In genomic region chr1:226063362-226064167, GRCh38 we compare ENCODE assay signal across 8 cellular contexts. TPM values are rescaled to one million over a fixed set of nuclear protein-coding genes. Genes with fewer than 3 reads are reported as not detected.
DNase-seq lines count a peak whose midpoint lies in the region; ATAC-seq, FAIRE-seq and TF ChIP-seq lines count a peak whose summit lies in the region.

No MANE protein-coding gene starts in this region.

- intact Hi-C loops in HepG2 (cut with micrococcal nuclease; ENCODE audit: unreplicated experiment): loop anchor here (2.0 to 5.0 kb wide), 3 partner anchors 36 to 65 kb away; partner anchors contain the start of gene SDE2

- POLR2A ChIA-PET in HepG2 (lab: Yijun Ruan, JAX): interaction anchor here (0.9 to 3.9 kb wide), 11 partner anchors 10 to 286 kb away, joined by 3 to 45 read pairs (median 11); partner anchors contain the start of genes SDE2 and SRP9

- peaks cover 79% of the 10 kb centered on the region for H3K79me2 ChIP-seq in DND-41 (ENCODE audit: insufficient read depth, low read length)
- peaks cover 59% of the 10 kb centered on the region for H3K79me2 ChIP-seq in HepG2 (ENCODE audit: insufficient read depth, low read length)

- no peak for TF ChIP-seq POLR2A in HepG2 (IDR thresholded peaks at IDR 0.05; ENCODE audit: insufficient read depth in 1 of 2, low read depth in 2 of 2, low read length in 2 of 2)

- peak overlapping the region; percentile 91 for H3K9ac ChIP-seq in DND-41 (ENCODE audit: low read depth, low read length)
- peak overlapping the region; percentile 96 for H3K9ac ChIP-seq in HepG2 (ENCODE audit: insufficient read depth, low read depth, low read length)

- WGBS in HepG2 (ENCODE audit: low lambda C conversion rate): under 1% methylated on average over 34 of the region's 37 CpGs

- H3K27ac ChIP-seq in DND-41 (ENCODE audit: low read length) (peak overlapping the region; percentile 97), HepG2 (ENCODE audit: extremely low read length, insufficient read depth, low read length) (peak overlapping the region; percentile 99)

- no peak for TF ChIP-seq RAD21 in HepG2 (CRISPR knock-in tag; IDR thresholded peaks at IDR 0.05)

- CTCF ChIA-PET in HepG2 (lab: Yijun Ruan, JAX; ENCODE audit: low intra/inter-chr PET ratio, low total read pairs): interaction anchor here (1.5 to 3.3 kb wide), 2 partner anchors 58 to 77 kb away, joined by 3 to 32 read pairs; no protein-coding TSS in a partner anchor

- no peak for FAIRE-seq in HepG2 (lab: Jason Lieb, UNC)

- TSS peak; percentile 50 for BruUV-seq in HepG2 (replicated peaks; lab: Mats Ljungman, UMichigan)

- H3K9me3 ChIP-seq in DND-41 (ENCODE audit: insufficient read depth, low read length, severe bottlenecking) (no peaks in the 10 kb centered on the region), HepG2 (ENCODE audit: low read length) (no peaks in the 10 kb centered on the region)

- H3K36me3 ChIP-seq in DND-41 (ENCODE audit: insufficient read depth, low read length): peaks cover 44% of the 10 kb centered on the region
- peaks cover 6 to 32% of the 10 kb centered on the region in 2 experiments for H3K36me3 ChIP-seq in HepG2 (replicated peaks in 1 of 2; ENCODE audit: control insufficient read depth in 1 of 2, insufficient read depth in 2 of 2, low read length in 2 of 2)

- H4K20me1 ChIP-seq in DND-41 (ENCODE audit: insufficient read depth, low read length) (peaks cover 51% of the 10 kb centered on the region), HepG2 (ENCODE audit: insufficient read depth, low read length) (peaks cover 52% of the 10 kb centered on the region)

- TF ChIP-seq EP300 in HepG2 (IDR thresholded peaks at IDR 0.05; ENCODE audit: low read depth in 2 of 2, low read length in 2 of 2) (no peak), HepG2 (CRISPR knock-in tag; IDR thresholded peaks at IDR 0.05; ENCODE audit: borderline replicate concordance) (no peak)

- H2AFZ ChIP-seq in DND-41 (ENCODE audit: low read depth, low read length): no peak overlapping the region; the same call in 1 of the 2 replicates
- no peak overlapping the region for H2AFZ ChIP-seq in HepG2 (ENCODE audit: low read length)

- peak; percentile 49 for DNase-seq in DND-41
- DNase-seq in LNCaP clone FGC (ENCODE audit: low read depth): no peak
- peak; percentile 30 for DNase-seq in activated CD4-positive, CD25-positive, alpha-beta regulatory T cell treated with anti-CD3 and anti-CD28 coated beads, Interleukin-2, amount 50 U/mL, for 16 hours (ENCODE audit: low read depth, low spot score)
- DNase-seq in choroid plexus epithelial cell (ENCODE audit: low read depth): peak; percentile 47
- peak; percentile 12 for DNase-seq in HepG2 (ENCODE audit: low spot score)
- DNase-seq in stimulated activated CD4-positive, alpha-beta T cell treated with anti-CD3 and anti-CD28 coated beads, TNF-alpha, amount 100 ng/mL, for 4 hours (ENCODE audit: low read depth in 3 of 3): peak; percentile 15 to 25 (median 18)
- DNase-seq in GM19238 (ENCODE audit: insufficient read length, low spot score): no peak

- peak overlapping the region; percentile 78 to 91 for H3K4me3 ChIP-seq in DND-41 (ENCODE audit: low read depth in 1 of 2, low read length in 2 of 2)
- H3K4me3 ChIP-seq in LNCaP clone FGC (ENCODE audit: low read depth, low read length): peak overlapping the region; percentile 64
- peak overlapping the region; percentile 89 for H3K4me3 ChIP-seq in choroid plexus epithelial cell (ENCODE audit: low read depth, low read length)
- H3K4me3 ChIP-seq in HepG2 (replicated peaks in 1 of 3; ENCODE audit: insufficient read depth in 1 of 3, low read depth in 2 of 3, low read length in 3 of 3): peak overlapping the region; percentile 89 to 97 (median 95)

- in situ Hi-C loops in HepG2 (cut with HindIII; ENCODE audit: extremely low pct_ligation_motif_present, low pct_unique_long_range_greater_than_20kb): no loop called here

- peaks cover 50% of the 10 kb centered on the region for H3K4me1 ChIP-seq in DND-41 (ENCODE audit: insufficient read depth, low read length)
- peaks cover 39% of the 10 kb centered on the region for H3K4me1 ChIP-seq in HepG2 (ENCODE audit: insufficient read depth, low read length)

- H3K27me3 ChIP-seq in DND-41 (ENCODE audit: insufficient read depth, low read length, poor library complexity): no peaks in the 10 kb centered on the region
- no peaks in the 10 kb centered on the region; a peak in 1 of 5 replicates for H3K27me3 ChIP-seq in HepG2 (ENCODE audit: control insufficient read depth in 1 of 2, insufficient read depth in 2 of 2, low read length in 2 of 2)

- H3K4me2 ChIP-seq in DND-41 (ENCODE audit: insufficient read depth, low read length): peak overlapping the region; percentile 72
- peak overlapping the region; percentile 78 for H3K4me2 ChIP-seq in HepG2 (ENCODE audit: low read depth, low read length)

- no peak for TF ChIP-seq CTCF in DND-41 (IDR thresholded peaks at IDR 0.05; ENCODE audit: borderline replicate concordance, extremely low read depth, low read length, poor library complexity, severe bottlenecking)
- TF ChIP-seq CTCF in LNCaP clone FGC (IDR thresholded peaks at IDR 0.05; ENCODE audit: control insufficient read depth, extremely low read depth, insufficient read depth): no peak
- no peak for TF ChIP-seq CTCF in choroid plexus epithelial cell (conservative IDR thresholded peaks at IDR 0.05; ENCODE audit: low read depth, low read length)
- TF ChIP-seq CTCF in HepG2 (CRISPR knock-in tag; IDR thresholded peaks at IDR 0.05): no peak

- ATAC-seq in DND-41 (ENCODE audit: insufficient read depth, low read depth) (no peak), GM21515 (IDR thresholded peaks at IDR 0.05; ENCODE audit: unreplicated experiment) (peak; percentile 8), HepG2 (no peak)

TF ChIP-seq in HepG2, 621 proteins besides CTCF, POLR2A, EP300 and RAD21 (continues in another document):
- TF ChIP-seq GABPA (IDR thresholded peaks at IDR 0.05; ENCODE audit: low read depth, low read length) (no peak), GABPA (CRISPR knock-in tag; IDR thresholded peaks at IDR 0.05; ENCODE audit: low read depth) (no peak), SIN3A (IDR thresholded peaks at IDR 0.05; ENCODE audit: borderline replicate concordance, low read depth, low read length) (0 out of 2 replicates have a peak, but pooled peaks have one; percentile 43), MBD4 (IDR thresholded peaks at IDR 0.05; ENCODE audit: borderline replicate concordance, low read length) (no peak), HES4 (CRISPR knock-in tag; IDR thresholded peaks at IDR 0.05; ENCODE audit: borderline replicate concordance) (no peak), HOXA5 (CRISPR knock-in tag; IDR thresholded peaks at IDR 0.05) (0 out of 2 replicates have a peak, but pooled peaks have one; percentile 5), HHEX (CRISPR knock-in tag; IDR thresholded peaks at IDR 0.05) (no peak), HNRNPL (IDR thresholded peaks at IDR 0.05; ENCODE audit: low read depth, low read length) (0 out of 2 replicates have a peak, but pooled peaks have one; percentile 8), ELF4 (CRISPR knock-in tag; IDR thresholded peaks at IDR 0.05; ENCODE audit: borderline replicate concordance) (0 out of 2 replicates have a peak, but pooled peaks have one; percentile 47), HMGXB4 (CRISPR knock-in tag; IDR thresholded peaks at IDR 0.05; ENCODE audit: borderline replicate concordance in 1 of 2, low read depth in 1 of 2) (peak in 1 of 2 experiments; percentile 38; a peak in 1 of 4 replicates), DBP (CRISPR knock-in tag; IDR thresholded peaks at IDR 0.05; ENCODE audit: not compliant biosample characterization) (no peak)

RNA-seq across cellular contexts. Expression of gene H3-3A, which starts 1.0 kb away (rescaled TPM):
- total RNA-seq in HepG2 (2016; rRNA removed; fragmentation: Illumina TruSeq; extraction: Trizol): 221 and 312 TPM in 2 replicates
- total RNA-seq in HepG2 (2016; cell fraction: cytosol; rRNA removed; fragmentation: Illumina TruSeq; extraction: Trizol; ENCODE audit: low read depth): 48.7 and 49.7 TPM in 2 replicates
- total RNA-seq in HepG2 (2016; cell fraction: insoluble cytoplasmic fraction; rRNA removed; fragmentation: Illumina TruSeq; extraction: Trizol): 221 and 332 TPM in 2 replicates
- 115 and 120 TPM in 2 replicates for total RNA-seq in HepG2 (2016; cell fraction: membrane; rRNA removed; fragmentation: Illumina TruSeq; extraction: Trizol)
- total RNA-seq in HepG2 (2016; cell fraction: nucleus; rRNA removed; fragmentation: Illumina TruSeq; extraction: Trizol): 113 and 117 TPM in 2 replicates
- 244 and 320 TPM in 2 replicates for polyA plus RNA-seq in HepG2 (2011; rRNA removed)
- polyA plus RNA-seq in HepG2 (2011; cell fraction: cytosol; rRNA removed): 305 and 322 TPM in 2 replicates
- 46.1 and 49.0 TPM in 2 replicates for polyA plus RNA-seq in HepG2 (2011; cell fraction: nucleus; rRNA removed)
- 222 and 335 TPM in 2 replicates for polyA plus RNA-seq in HepG2 (2012)
- 115 and 127 TPM in 2 replicates for polyA plus RNA-seq in HepG2 (2016; cell fraction: cytosol; fragmentation: Illumina TruSeq; extraction: Trizol; ENCODE audit: low read depth)
- 671 and 752 TPM in 2 replicates for polyA plus RNA-seq in HepG2 (2016; cell fraction: insoluble cytoplasmic fraction; fragmentation: Illumina TruSeq; extraction: Trizol; ENCODE audit: low read depth)
- polyA plus RNA-seq in HepG2 (2016; cell fraction: membrane; fragmentation: Illumina TruSeq; extraction: Trizol; ENCODE audit: low read depth): 212 and 224 TPM in 2 replicates
- 301 and 310 TPM in 2 replicates for polyA plus RNA-seq in HepG2 (2016; cell fraction: nucleus; fragmentation: Illumina TruSeq; extraction: Trizol; ENCODE audit: insufficient read depth, low read depth)
- 36.8 and 90.2 TPM in 2 replicates for polyA minus RNA-seq in HepG2 (2011; rRNA and poly(A)+ RNA removed; ENCODE audit: low replicate concordance)
- polyA minus RNA-seq in HepG2 (2011; cell fraction: cytosol; rRNA and poly(A)+ RNA removed): 57.0 and 59.4 TPM in 2 replicates
- 29.9 and 35.4 TPM in 2 replicates for polyA minus RNA-seq in HepG2 (2011; cell fraction: nucleus; rRNA and poly(A)+ RNA removed)

Comparison
In these comparisons a context has a peak if more than half of its experiments do, and no peak if none do; other contexts are left out.
1. DNase-seq: peak in DND-41 (single experiment), activated CD4-positive, CD25-positive, alpha-beta regulatory T cell treated with anti-CD3 and anti-CD28 coated beads, Interleukin-2, amount 50 U/mL, for 16 hours (single experiment), choroid plexus epithelial cell (single experiment), HepG2 (single experiment) and stimulated activated CD4-positive, alpha-beta T cell treated with anti-CD3 and anti-CD28 coated beads, TNF-alpha, amount 100 ng/mL, for 4 hours (3 of 3); none in LNCaP clone FGC (single experiment) and GM19238 (single experiment).
2. Peak in every context shown above with its lines, with median percentiles within 50 percentile points of each other: H3K4me3 ChIP-seq.